ENCODE assay signal across 35 cellular contexts in the genomic region with DNA sequence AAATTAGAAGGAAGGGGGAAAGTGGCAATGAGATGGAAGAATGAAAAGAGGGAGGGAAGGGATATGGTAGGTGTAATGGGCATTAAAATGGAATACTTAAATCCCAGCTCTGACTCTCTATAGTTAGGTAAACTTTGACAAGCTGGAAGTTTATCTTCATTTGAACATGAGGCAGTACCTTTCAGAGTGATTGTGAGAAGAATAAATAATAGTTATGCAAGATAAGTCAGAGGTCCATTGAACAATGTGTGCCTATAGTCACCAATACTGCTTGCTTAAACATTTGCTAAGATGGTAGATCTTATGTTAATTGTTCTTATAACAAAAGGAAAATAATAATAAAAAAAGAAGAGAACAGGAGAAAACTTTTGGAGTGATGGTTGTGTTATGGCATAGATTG.
DNase-seq lines count a peak whose midpoint lies in the region; ATAC-seq, FAIRE-seq and TF ChIP-seq lines count a peak whose summit lies in the region.
"Had no signal": no experiment of that assay in that cellular context is flagged by ENCODE, and none has a peak within 500 bp of the region (broad histone marks: within the 10 kb centered on the region; RNA-seq: fewer than 3 reads in every experiment).

No MANE protein-coding gene starts in this region.

- H3K4me1 ChIP-seq in HepG2 (ENCODE audit: insufficient read depth, low read length) = peaks cover 13% of the 10 kb centered on the region
- H3K4me1 ChIP-seq in liver (ENCODE audit: control insufficient read depth in 4 of 4, insufficient read depth in 4 of 4, low read length in 3 of 4) = peaks cover 1 to 29% (median 24%) of the 10 kb centered on the region in 4 donors
- H3K4me1 ChIP-seq in right lobe of liver = peaks cover 0 to 13% (median 6%) of the 10 kb centered on the region in 4 donors
- H3K4me1 ChIP-seq: A549; BLaER1; BLaER1 treated with 17β-estradiol and CSF1 and Interleukin-3, amounts not matched to agents 10 nM and 100 nM; Caco-2 had no signal

- H2AFZ ChIP-seq in HepG2 (ENCODE audit: low read length) = no peak overlapping the region

- POLR2A ChIA-PET in HepG2 (lab: Yijun Ruan, JAX) = no interaction called here

- H3K27ac ChIP-seq in HepG2 (ENCODE audit: extremely low read length, insufficient read depth, low read length) = no peak overlapping the region
- no peak overlapping the region for H3K27ac ChIP-seq in liver (ENCODE audit: low read depth in 1 of 2, low read length in 2 of 2)
- no peak overlapping the region for H3K27ac ChIP-seq in right lobe of liver
- H3K27ac ChIP-seq: 22Rv1; A549; BLaER1; BLaER1 treated with 17β-estradiol and CSF1 and Interleukin-3, amounts not matched to agents 10 nM and 100 nM; C4-2B had no signal

- no TSS peak for BruUV-seq in HepG2 (replicated peaks; lab: Mats Ljungman, UMichigan)

- in situ Hi-C loops in HepG2 (cut with HindIII; ENCODE audit: extremely low pct_ligation_motif_present, low pct_unique_long_range_greater_than_20kb) = loop anchor here (10.0 to 25.0 kb wide), 3 partner anchors 433 to 705 kb away; no protein-coding TSS in a partner anchor

- no peak overlapping the region for H3K4me2 ChIP-seq in HepG2 (ENCODE audit: low read depth, low read length)
- H3K4me2 ChIP-seq: A549; BLaER1; BLaER1 treated with 17β-estradiol and CSF1 and Interleukin-3, amounts not matched to agents 10 nM and 100 nM had no signal

- H3K4me3 ChIP-seq in HepG2 (replicated peaks in 1 of 3; ENCODE audit: insufficient read depth in 1 of 3, low read depth in 2 of 3, low read length in 3 of 3) = no peak overlapping the region
- H3K4me3 ChIP-seq in liver (ENCODE audit: low read depth in 1 of 3, low read length in 3 of 3) = no peak overlapping the region
- no peak overlapping the region for H3K4me3 ChIP-seq in right lobe of liver
- H3K4me3 ChIP-seq: A549; BLaER1; BLaER1 treated with 17β-estradiol and CSF1 and Interleukin-3, amounts not matched to agents 10 nM and 100 nM had no signal

- no peak for FAIRE-seq in HepG2 (lab: Jason Lieb, UNC)
- FAIRE-seq: A204.1, A549, D721Med had no signal

- no peaks in the 10 kb centered on the region for H3K79me2 ChIP-seq in HepG2 (ENCODE audit: insufficient read depth, low read length)

- no peak for TF ChIP-seq POLR2A in HepG2 (IDR thresholded peaks at IDR 0.05; ENCODE audit: insufficient read depth in 1 of 2, low read depth in 2 of 2, low read length in 2 of 2)
- TF ChIP-seq POLR2A in right lobe of liver (IDR thresholded peaks at IDR 0.05) = no peak

- H3K36me3 ChIP-seq in HepG2 (replicated peaks in 1 of 2; ENCODE audit: control insufficient read depth in 1 of 2, insufficient read depth in 2 of 2, low read length in 2 of 2) (no peaks in the 10 kb centered on the region), liver (ENCODE audit: control insufficient read depth in 4 of 4, insufficient read depth in 3 of 4, low read depth in 1 of 4, low read length in 3 of 4) (no peaks in the 10 kb centered on the region), right lobe of liver (no peaks in the 10 kb centered on the region)
- H3K36me3 ChIP-seq: BE2C; BLaER1; BLaER1 treated with 17β-estradiol and CSF1 and Interleukin-3, amounts not matched to agents 10 nM and 100 nM had no signal

- TF ChIP-seq CTCF in HepG2 (CRISPR knock-in tag; IDR thresholded peaks at IDR 0.05) (no peak), liver (IDR thresholded peaks at IDR 0.05; ENCODE audit: low read depth, low read length, missing input control) (no peak), right lobe of liver (IDR thresholded peaks at IDR 0.05) (no peak)

- intact Hi-C loops in HepG2 (cut with micrococcal nuclease; ENCODE audit: unreplicated experiment) (loop anchor here (10.0 kb wide), 2 partner anchors 133 to 733 kb away; no protein-coding TSS in a partner anchor), right lobe of liver (cut with DNase I) (loop anchor here (10.0 kb wide), 1 partner anchor 433 kb away; no protein-coding TSS in a partner anchor)

- DNase-seq in left lobe of liver (ENCODE audit: low spot score) = no peak
- DNase-seq in HepG2 (ENCODE audit: low spot score) = no peak
- no peak for DNase-seq in right lobe of liver
- no peak for DNase-seq in NOMO-1 treated with dmso at 0.1 percent for 144 hours (lab: John Stamatoyannopoulos, UW; ENCODE audit: unreplicated experiment)
- no peak for DNase-seq in NOMO-1 treated with DMSO at 0.1 percent for 48 hours (lab: John Stamatoyannopoulos, UW; ENCODE audit: unreplicated experiment)
- no peak for DNase-seq in NCI-H2196 treated with DMSO at 0.1 percent for 48 hours (lab: John Stamatoyannopoulos, UW; ENCODE audit: unreplicated experiment)
- DNase-seq: 8988T; ACHN; AML-193; BE2C; C1 segment of cervical spinal cord; Caco-2; Calu3; CD4-positive, alpha-beta memory T cell; CD4-positive, alpha-beta T cell; CD4-positive, CD25-positive, alpha-beta regulatory T cell; CD8-positive, alpha-beta memory T cell; CD8-positive, alpha-beta T cell; COR-L47; DMS 273 treated with DMSO at 0.1 percent for 48 hours; DMS153; DMS53; DMS79; DMS79 treated with DMSO at 0.1 percent for 48 hours; DND-41; EL had no signal

- no peaks in the 10 kb centered on the region for H4K20me1 ChIP-seq in HepG2 (ENCODE audit: insufficient read depth, low read length)
- H4K20me1 ChIP-seq: BLaER1; BLaER1 treated with 17β-estradiol and CSF1 and Interleukin-3, amounts not matched to agents 10 nM and 100 nM had no signal

- no peaks in the 10 kb centered on the region for H3K27me3 ChIP-seq in HepG2 (ENCODE audit: control insufficient read depth in 1 of 2, insufficient read depth in 2 of 2, low read length in 2 of 2)
- no peaks in the 10 kb centered on the region for H3K27me3 ChIP-seq in liver (ENCODE audit: control insufficient read depth in 4 of 4, insufficient read depth in 4 of 4, low read length in 3 of 4)
- H3K27me3 ChIP-seq in right lobe of liver = no peaks in the 10 kb centered on the region
- H3K27me3 ChIP-seq: BE2C; BLaER1; BLaER1 treated with 17β-estradiol and CSF1 and Interleukin-3, amounts not matched to agents 10 nM and 100 nM had no signal

- TF ChIP-seq RAD21 in HepG2 (CRISPR knock-in tag; IDR thresholded peaks at IDR 0.05) (no peak), liver (IDR thresholded peaks at IDR 0.05) (peak in 1 of 2 donors; percentile 39)

- CTCF ChIA-PET in HepG2 (lab: Yijun Ruan, JAX; ENCODE audit: low intra/inter-chr PET ratio, low total read pairs) = no interaction called here

- ATAC-seq in left lobe of liver (peak; percentile 55), HepG2 (no peak), right lobe of liver (peak; percentile 66 to 76 (median 70)), GM18909 (IDR thresholded peaks at IDR 0.05; ENCODE audit: poor library complexity, unreplicated experiment) (no peak)
- ATAC-seq: A549; CD8-positive, alpha-beta T cell had no signal

- H3K9me3 ChIP-seq in HepG2 (ENCODE audit: low read length) (no peaks in the 10 kb centered on the region), liver (ENCODE audit: control insufficient read depth in 4 of 4, low read length in 3 of 4) (no peaks in the 10 kb centered on the region), right lobe of liver (no peaks in the 10 kb centered on the region)
- H3K9me3 ChIP-seq: A549; BE2C; BLaER1; BLaER1 treated with 17β-estradiol and CSF1 and Interleukin-3, amounts not matched to agents 10 nM and 100 nM; Caco-2 had no signal

- no peak for TF ChIP-seq EP300 in HepG2 (IDR thresholded peaks at IDR 0.05; ENCODE audit: low read depth in 2 of 2, low read length in 2 of 2)
- no peak for TF ChIP-seq EP300 in HepG2 (CRISPR knock-in tag; IDR thresholded peaks at IDR 0.05; ENCODE audit: borderline replicate concordance)

- H3K9ac ChIP-seq in HepG2 (ENCODE audit: insufficient read depth, low read depth, low read length) = no peak overlapping the region
- H3K9ac ChIP-seq in liver (ENCODE audit: low read depth in 1 of 2, low read length in 2 of 2) = no peak overlapping the region
- H3K9ac ChIP-seq: BLaER1; BLaER1 treated with 17β-estradiol and CSF1 and Interleukin-3, amounts not matched to agents 10 nM and 100 nM had no signal

TF ChIP-seq in HepG2, 621 proteins besides CTCF, POLR2A, EP300 and RAD21 (continues in another document):
- no peak for TF ChIP-seq RXRB (CRISPR knock-in tag; IDR thresholded peaks at IDR 0.05; ENCODE audit: borderline replicate concordance)

TF ChIP-seq in liver, 16 proteins besides CTCF, POLR2A, EP300 and RAD21:
- peak; percentile 53 for TF ChIP-seq FOXA2 (IDR thresholded peaks at IDR 0.05)
- TF ChIP-seq HNF4A (conservative IDR thresholded peaks at IDR 0.05) = peak; percentile 36 to 54
- no peak for TF ChIP-seq ZBTB33 (IDR thresholded peaks at IDR 0.05)
- TF ChIP-seq RXRA (IDR thresholded peaks at IDR 0.05) = peak in 1 of 2 donors; percentile 19
- TF ChIP-seq MAX (IDR thresholded peaks at IDR 0.05) = peak; percentile 29
- peak; percentile 29 for TF ChIP-seq YY1 (IDR thresholded peaks at IDR 0.05)
- no peak for TF ChIP-seq EGR1 (IDR thresholded peaks at IDR 0.05; ENCODE audit: low read depth in 2 of 2)

Comparison
In these comparisons a context has a peak if more than half of its experiments do, and no peak if none do; other contexts are left out.
1. ATAC-seq: peak in left lobe of liver (single experiment) and right lobe of liver (4 of 4); none in HepG2 (single experiment) and GM18909 (single experiment).